ENCODE assay signal across 1 cellular context in the genomic region with DNA sequence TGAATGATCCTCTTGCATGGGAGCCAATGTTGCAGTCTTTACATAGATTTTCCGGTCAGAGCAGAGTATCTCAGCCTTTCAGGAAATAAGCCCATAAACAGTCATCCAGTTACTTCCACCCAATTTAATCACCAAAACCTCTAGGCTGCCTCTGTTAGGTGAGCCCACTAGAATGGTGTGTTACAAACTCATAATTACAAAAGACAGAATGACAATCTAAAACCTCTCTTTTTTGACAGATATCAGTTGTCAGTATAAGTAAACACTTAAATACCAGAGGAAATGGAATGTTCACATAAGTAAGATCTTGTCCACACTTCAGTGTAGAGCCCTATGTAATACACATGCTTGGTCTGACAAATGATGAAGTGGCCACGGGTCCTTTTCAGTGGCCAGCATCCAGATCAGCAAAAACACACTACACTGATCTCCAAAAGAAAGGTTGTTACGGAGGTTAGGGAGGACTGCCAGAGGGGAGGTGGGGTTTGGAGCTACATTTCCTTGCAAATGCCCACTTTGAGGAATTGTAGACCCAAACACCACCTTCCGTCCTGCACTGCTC.
TF ChIP-seq lines count a peak whose summit lies in the region.

No MANE protein-coding gene starts in this region.

TF ChIP-seq in IMR-90, 13 proteins besides CTCF, POLR2A, EP300 and RAD21:
- no peak for TF ChIP-seq BHLHE40 (IDR thresholded peaks at IDR 0.05; ENCODE audit: low read depth, low read length)
- no peak for TF ChIP-seq MAFK (IDR thresholded peaks at IDR 0.05; ENCODE audit: low read depth, low read length)
- TF ChIP-seq RCOR1 (IDR thresholded peaks at IDR 0.05; ENCODE audit: insufficient replicate concordance, low read length) = no peak
- TF ChIP-seq MXI1 (IDR thresholded peaks at IDR 0.05; ENCODE audit: borderline replicate concordance, low read depth, low read length) = no peak
- TF ChIP-seq CEBPB (IDR thresholded peaks at IDR 0.05; ENCODE audit: low read depth, low read length) = no peak
- no peak for TF ChIP-seq FOS (IDR thresholded peaks at IDR 0.05; ENCODE audit: low read depth, low read length)
- no peak for TF ChIP-seq SMC3 (IDR thresholded peaks at IDR 0.05; ENCODE audit: low read depth, low read length)
